In the genomic region with DNA sequence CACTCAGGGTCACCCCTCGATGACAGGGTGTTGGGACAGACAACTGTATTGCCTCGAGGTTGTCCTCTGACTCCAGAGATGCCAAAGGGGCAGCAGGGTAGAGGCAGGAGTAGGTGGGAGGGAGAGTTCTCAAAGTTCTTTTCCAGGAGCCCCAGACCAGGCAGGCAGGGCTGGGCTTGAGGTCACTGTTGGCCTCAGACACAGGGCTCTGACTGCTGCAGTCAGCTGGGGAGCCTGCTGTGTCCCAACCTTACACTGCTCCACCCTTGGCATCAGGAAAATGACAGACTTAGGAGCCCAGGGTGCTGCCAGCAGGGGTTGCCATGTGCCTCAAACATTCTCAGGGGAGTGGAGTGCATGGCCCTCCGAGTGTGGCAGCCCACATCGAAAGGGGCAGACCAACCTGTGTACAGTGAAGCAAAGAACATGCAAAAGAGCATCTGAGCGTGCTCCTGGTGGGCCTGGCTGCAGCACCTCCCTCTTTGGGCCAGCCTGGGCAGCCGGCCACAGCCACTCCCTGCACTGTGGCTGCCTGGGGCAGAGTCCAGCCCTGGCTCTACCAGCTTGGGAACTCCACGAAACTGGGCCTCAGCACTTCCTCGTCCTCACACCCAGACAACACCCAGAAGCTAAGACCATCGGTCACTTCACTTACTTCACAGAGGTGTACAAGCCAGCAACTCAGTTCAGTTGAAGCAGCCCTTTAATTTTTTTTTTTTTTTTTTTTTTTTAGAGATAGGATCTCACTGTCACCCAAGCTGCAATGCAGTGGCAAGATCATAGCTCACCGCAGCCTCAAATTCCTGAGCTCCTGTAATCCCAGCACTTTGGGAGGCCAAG, we compare ENCODE assay signal across 2 cellular contexts.
TF ChIP-seq lines count a peak whose summit lies in the region.

No MANE protein-coding gene starts in this region.

TF ChIP-seq in A549, 52 proteins besides CTCF, POLR2A, EP300 and RAD21 (continued from another document):
- no peak for TF ChIP-seq NFE2L2 (conservative IDR thresholded peaks at IDR 0.05; ENCODE audit: low read length)

TF ChIP-seq in IMR-90, 13 proteins besides CTCF, POLR2A, EP300 and RAD21:
- no peak for TF ChIP-seq USF2 (IDR thresholded peaks at IDR 0.05; ENCODE audit: low read depth, low read length)
- TF ChIP-seq CHD1 (IDR thresholded peaks at IDR 0.05; ENCODE audit: low read depth, low read length): no peak
- TF ChIP-seq MAZ (IDR thresholded peaks at IDR 0.05; ENCODE audit: borderline replicate concordance, low read depth, low read length): no peak
- TF ChIP-seq MXI1 (IDR thresholded peaks at IDR 0.05; ENCODE audit: borderline replicate concordance, low read depth, low read length): no peak
- no peak for TF ChIP-seq BHLHE40 (IDR thresholded peaks at IDR 0.05; ENCODE audit: low read depth, low read length)
- no peak for TF ChIP-seq SMC3 (IDR thresholded peaks at IDR 0.05; ENCODE audit: low read depth, low read length)
- TF ChIP-seq CEBPB (IDR thresholded peaks at IDR 0.05; ENCODE audit: low read depth, low read length): no peak
- TF ChIP-seq, protein P1, sequence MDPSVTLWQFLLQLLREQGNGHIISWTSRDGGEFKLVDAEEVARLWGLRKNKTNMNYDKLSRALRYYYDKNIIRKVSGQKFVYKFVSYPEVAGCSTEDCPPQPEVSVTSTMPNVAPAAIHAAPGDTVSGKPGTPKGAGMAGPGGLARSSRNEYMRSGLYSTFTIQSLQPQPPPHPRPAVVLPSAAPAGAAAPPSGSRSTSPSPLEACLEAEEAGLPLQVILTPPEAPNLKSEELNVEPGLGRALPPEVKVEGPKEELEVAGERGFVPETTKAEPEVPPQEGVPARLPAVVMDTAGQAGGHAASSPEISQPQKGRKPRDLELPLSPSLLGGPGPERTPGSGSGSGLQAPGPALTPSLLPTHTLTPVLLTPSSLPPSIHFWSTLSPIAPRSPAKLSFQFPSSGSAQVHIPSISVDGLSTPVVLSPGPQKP (IDR thresholded peaks at IDR 0.05; ENCODE audit: borderline replicate concordance, low read depth, low read length): no peak
- no peak for TF ChIP-seq RFX5 (IDR thresholded peaks at IDR 0.05; ENCODE audit: low read depth, low read length)
